ENCODE assay signal across 9 cellular contexts in the genomic region with DNA sequence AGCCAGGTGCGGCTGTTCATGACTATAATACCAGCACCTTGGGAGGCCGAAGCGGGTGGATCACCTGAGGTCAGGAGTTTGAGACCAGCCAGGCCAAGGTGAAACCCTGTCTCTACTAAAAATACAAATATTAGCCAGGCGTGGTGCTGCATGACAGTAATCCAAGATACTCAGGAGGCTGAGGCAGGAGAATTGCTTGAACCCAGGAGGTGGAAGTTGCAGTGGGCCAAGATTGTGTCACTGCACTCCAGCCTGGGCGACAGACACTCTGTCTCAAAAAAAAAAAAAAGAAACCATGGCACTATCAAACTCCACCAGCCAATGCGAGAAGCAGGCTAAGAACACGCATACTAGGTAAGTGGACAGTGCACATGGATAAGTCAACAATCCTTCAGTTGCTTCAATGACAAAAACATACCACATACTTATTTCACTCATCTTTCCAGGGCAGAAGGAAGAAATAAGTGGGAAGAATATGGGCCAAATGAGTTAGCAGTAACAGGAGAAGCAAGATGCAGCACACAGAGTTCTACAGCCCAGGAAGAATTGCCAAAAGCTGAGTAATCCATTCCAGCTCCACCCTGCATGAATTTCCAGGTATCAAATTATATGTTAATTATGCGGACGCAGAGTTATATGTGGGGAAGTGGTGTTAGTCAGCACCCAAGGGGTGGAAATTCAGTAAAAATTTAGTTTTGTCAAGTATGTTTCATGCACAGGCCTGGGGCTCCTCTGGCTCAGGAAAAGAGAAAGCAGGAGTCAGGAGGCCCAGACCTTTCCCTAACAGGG. TPM values are rescaled to one million over a fixed set of nuclear protein-coding genes. Genes with fewer than 3 reads are reported as not detected.
DNase-seq lines count a peak whose midpoint lies in the region; TF ChIP-seq lines count a peak whose summit lies in the region.
"Had no signal": no experiment of that assay in that cellular context is flagged by ENCODE, and none has a peak within 500 bp of the region (broad histone marks: within the 10 kb centered on the region; RNA-seq: fewer than 3 reads in every experiment).

No MANE protein-coding gene starts in this region.

- H3K4me1 ChIP-seq in muscle layer of colon (ENCODE audit: insufficient read depth, low read length), result peaks cover 72% of the 10 kb centered on the region

- H3K4me3 ChIP-seq in coronary artery (peak overlapping the region; percentile 45), muscle layer of colon (ENCODE audit: low read depth in 1 of 2, low read length in 2 of 2) (peak overlapping the region in 1 of 2 donors; percentile 36)

- H3K4me1 Mint-ChIP-seq in glutamatergic neuron (ENCODE audit: low read depth, unreplicated experiment), result peaks cover 36% of the 10 kb centered on the region
- H3K4me1 Mint-ChIP-seq in activated naive CD4-positive, alpha-beta T cell treated with anti-CD3 and anti-CD28 coated beads, Interleukin-2, amount 10 ng/mL, durations not matched to agents 7 days and 5 days, result no peaks in the 10 kb centered on the region
- H3K4me1 Mint-ChIP-seq: activated naive CD8-positive, alpha-beta T cell treated with anti-CD3 and anti-CD28 coated beads, Interleukin-2, amount 10 ng/mL, durations not matched to agents 7 days and 5 days had no signal

- TF ChIP-seq RAD21 in Ishikawa (IDR thresholded peaks at IDR 0.05; ENCODE audit: low read depth), result 0 out of 2 replicates have a peak, but pooled peaks have one; percentile 3

- H3K27ac ChIP-seq in 22Rv1, result peak overlapping the region; percentile 79
- peak overlapping the region; percentile 88 to 96 for H3K27ac ChIP-seq in coronary artery
- peak overlapping the region; percentile 81 for H3K27ac ChIP-seq in muscle layer of colon (ENCODE audit: low read depth, low read length)

- peaks cover 6% of the 10 kb centered on the region for H3K9me3 Mint-ChIP-seq in glutamatergic neuron (ENCODE audit: unreplicated experiment)
- H3K9me3 Mint-ChIP-seq in activated naive CD4-positive, alpha-beta T cell treated with anti-CD3 and anti-CD28 coated beads, Interleukin-2, amount 10 ng/mL, durations not matched to agents 7 days and 5 days, result no peaks in the 10 kb centered on the region
- H3K9me3 Mint-ChIP-seq: activated naive CD8-positive, alpha-beta T cell treated with anti-CD3 and anti-CD28 coated beads, Interleukin-2, amount 10 ng/mL, durations not matched to agents 7 days and 5 days had no signal

- H3K27me3 ChIP-seq in muscle layer of colon (ENCODE audit: control insufficient read depth in 1 of 2, insufficient read depth in 2 of 2, low read length in 2 of 2), result no peaks in the 10 kb centered on the region

- DNase-seq in coronary artery (ENCODE audit: low spot score) (no peak), COLO668 (lab: John Stamatoyannopoulos, UW; ENCODE audit: unreplicated experiment) (no peak), COLO829 (ENCODE audit: low spot score) (no peak), glutamatergic neuron (no peak)
- no peak for DNase-seq in activated naive CD4-positive, alpha-beta T cell treated with anti-CD3 and anti-CD28 coated beads, Interleukin-2, amount 10 ng/mL, durations not matched to agents 7 days and 5 days
- DNase-seq: activated naive CD8-positive, alpha-beta T cell treated with anti-CD3 and anti-CD28 coated beads, Interleukin-2, amount 10 ng/mL, durations not matched to agents 7 days and 5 days had no signal

- H3K36me3 ChIP-seq in muscle layer of colon (ENCODE audit: insufficient read depth, low read length), result no peaks in the 10 kb centered on the region

- no peaks in the 10 kb centered on the region for H3K36me3 Mint-ChIP-seq in glutamatergic neuron (ENCODE audit: unreplicated experiment)
- no peaks in the 10 kb centered on the region for H3K36me3 Mint-ChIP-seq in activated naive CD4-positive, alpha-beta T cell treated with anti-CD3 and anti-CD28 coated beads, Interleukin-2, amount 10 ng/mL, durations not matched to agents 7 days and 5 days
- H3K36me3 Mint-ChIP-seq: activated naive CD8-positive, alpha-beta T cell treated with anti-CD3 and anti-CD28 coated beads, Interleukin-2, amount 10 ng/mL, durations not matched to agents 7 days and 5 days had no signal

- H3K4me3 Mint-ChIP-seq in glutamatergic neuron (ENCODE audit: unreplicated experiment), result no peak overlapping the region
- no peak overlapping the region for H3K4me3 Mint-ChIP-seq in activated naive CD4-positive, alpha-beta T cell treated with anti-CD3 and anti-CD28 coated beads, Interleukin-2, amount 10 ng/mL, durations not matched to agents 7 days and 5 days
- H3K4me3 Mint-ChIP-seq: activated naive CD8-positive, alpha-beta T cell treated with anti-CD3 and anti-CD28 coated beads, Interleukin-2, amount 10 ng/mL, durations not matched to agents 7 days and 5 days had no signal

- no peak overlapping the region for H3K27ac Mint-ChIP-seq in glutamatergic neuron (ENCODE audit: unreplicated experiment)
- no peak overlapping the region for H3K27ac Mint-ChIP-seq in activated naive CD4-positive, alpha-beta T cell treated with anti-CD3 and anti-CD28 coated beads, Interleukin-2, amount 10 ng/mL, durations not matched to agents 7 days and 5 days
- H3K27ac Mint-ChIP-seq: activated naive CD8-positive, alpha-beta T cell treated with anti-CD3 and anti-CD28 coated beads, Interleukin-2, amount 10 ng/mL, durations not matched to agents 7 days and 5 days had no signal

- TF ChIP-seq CTCF in 22Rv1 (IDR thresholded peaks at IDR 0.05) (no peak), coronary artery (IDR thresholded peaks at IDR 0.05) (no peak), glutamatergic neuron (IDR thresholded peaks at IDR 0.05; ENCODE audit: partially characterized antibody, unreplicated experiment) (no peak)

- no peaks in the 10 kb centered on the region for H3K9me3 ChIP-seq in muscle layer of colon (ENCODE audit: low read length)

- H3K9ac ChIP-seq in muscle layer of colon (ENCODE audit: low read length), result no peak overlapping the region

- H3K27me3 Mint-ChIP-seq in glutamatergic neuron (ENCODE audit: unreplicated experiment), result peaks cover 7% of the 10 kb centered on the region
- no peaks in the 10 kb centered on the region for H3K27me3 Mint-ChIP-seq in activated naive CD4-positive, alpha-beta T cell treated with anti-CD3 and anti-CD28 coated beads, Interleukin-2, amount 10 ng/mL, durations not matched to agents 7 days and 5 days

- TF ChIP-seq EP300 in Ishikawa (IDR thresholded peaks at IDR 0.05; ENCODE audit: borderline replicate concordance), result no peak; the same call in 1 of the 2 replicates

- CTCF ChIA-PET in activated naive CD4-positive, alpha-beta T cell treated with anti-CD3 and anti-CD28 coated beads, Interleukin-2, amount 10 ng/mL, durations not matched to agents 7 days and 5 days (lab: Charles Lee), result no interaction called here

TF ChIP-seq in Ishikawa, 13 proteins besides CTCF, POLR2A, EP300 and RAD21:
- TF ChIP-seq TCF12 (IDR thresholded peaks at IDR 0.05; ENCODE audit: low read depth) (no peak; the same call in 1 of the 2 replicates), NFIC (IDR thresholded peaks at IDR 0.05) (peak; percentile 71), YY1 (IDR thresholded peaks at IDR 0.05; ENCODE audit: low read depth) (no peak), TEAD4 (IDR thresholded peaks at IDR 0.05) (peak; percentile 79)

RNA-seq across cellular contexts. Expression of a gene that starts 58.5 kb away (rescaled TPM):
- total RNA-seq in glutamatergic neuron (ENCODE audit: unreplicated experiment), result 6.8 TPM
